18 cellular contexts compared by ENCODE assay signal in genomic region chr10:125802131-125802530, GRCh38. TPM values are rescaled to one million over a fixed set of nuclear protein-coding genes. Genes with fewer than 3 reads are reported as not detected.
DNase-seq lines count a peak whose midpoint lies in the region; ATAC-seq and TF ChIP-seq lines count a peak whose summit lies in the region.
"Had no signal": no experiment of that assay in that cellular context is flagged by ENCODE, and none has a peak within 500 bp of the region (broad histone marks: within the 10 kb centered on the region; RNA-seq: fewer than 3 reads in every experiment).

No MANE protein-coding gene starts in this region.

- peak overlapping the region; percentile 75 for H3K4me2 ChIP-seq in BLaER1
- H3K4me2 ChIP-seq: GM23338 had no signal

- H3K36me3 ChIP-seq in BLaER1 (peaks cover 74% of the 10 kb centered on the region), thyroid gland (peaks cover 10 to 25% of the 10 kb centered on the region in 2 donors)

- no peak overlapping the region for H3K27ac Mint-ChIP-seq in progenitor cell of endocrine pancreas
- H3K27ac Mint-ChIP-seq: CD8-positive, alpha-beta T cell; GM23338; IgD-negative memory B cell had no signal

- H3K4me1 Mint-ChIP-seq in progenitor cell of endocrine pancreas (ENCODE audit: low read depth): peaks cover 17% of the 10 kb centered on the region
- H3K4me1 Mint-ChIP-seq: CD14-positive monocyte had no signal

- H3K9ac ChIP-seq in BLaER1: no peak overlapping the region

- no peaks in the 10 kb centered on the region for H3K9me3 Mint-ChIP-seq in progenitor cell of endocrine pancreas (ENCODE audit: low read depth)
- H3K9me3 Mint-ChIP-seq: CD14-positive monocyte; CD8-positive, alpha-beta T cell; GM23338; IgD-negative memory B cell had no signal

- H3K4me1 ChIP-seq in BLaER1: peaks cover 48% of the 10 kb centered on the region
- H3K4me1 ChIP-seq in thyroid gland: no peaks in the 10 kb centered on the region

- no peak overlapping the region for H3K4me3 Mint-ChIP-seq in progenitor cell of endocrine pancreas (ENCODE audit: low read depth)
- H3K4me3 Mint-ChIP-seq: CD14-positive monocyte; CD8-positive, alpha-beta T cell; GM23338; IgD-negative memory B cell had no signal

- peaks cover 8% of the 10 kb centered on the region for H3K36me3 Mint-ChIP-seq in progenitor cell of endocrine pancreas (ENCODE audit: insufficient read depth)

- intact Hi-C loops in thyroid gland (cut with DNase I): no loop called here

- no peaks in the 10 kb centered on the region for H3K27me3 Mint-ChIP-seq in progenitor cell of endocrine pancreas
- H3K27me3 Mint-ChIP-seq: IgD-negative memory B cell had no signal

- TF ChIP-seq POLR2A in thyroid gland (IDR thresholded peaks at IDR 0.05): no peak

- no peak for ATAC-seq in GM18511 (IDR thresholded peaks at IDR 0.05; ENCODE audit: unreplicated experiment)
- ATAC-seq: CD8-positive, alpha-beta T cell; GM23338 had no signal

- no peak overlapping the region for H3K4me3 ChIP-seq in BLaER1
- H3K4me3 ChIP-seq in epithelial cell of proximal tubule (ENCODE audit: low read depth, low read length): no peak overlapping the region
- no peak overlapping the region for H3K4me3 ChIP-seq in thyroid gland (replicated peaks in 1 of 3)
- H3K4me3 ChIP-seq: GM23338 had no signal

- TF ChIP-seq CTCF in epithelial cell of proximal tubule (conservative IDR thresholded peaks at IDR 0.05; ENCODE audit: low read depth, low read length) (peak; percentile 20), thyroid gland (IDR thresholded peaks at IDR 0.05) (no peak), progenitor cell of endocrine pancreas (IDR thresholded peaks at IDR 0.05; ENCODE audit: unreplicated experiment) (no peak)

- no peaks in the 10 kb centered on the region for H3K27me3 ChIP-seq in BLaER1
- H3K27me3 ChIP-seq in thyroid gland: no peaks in the 10 kb centered on the region

- H3K9me3 ChIP-seq in BLaER1 (peaks cover 10% of the 10 kb centered on the region; the same call in 1 of the 2 replicates), thyroid gland (no peaks in the 10 kb centered on the region)

- DNase-seq in HK-2 (ENCODE audit: unreplicated experiment) (peak; percentile 48), epithelial cell of proximal tubule (ENCODE audit: low read depth) (no peak), thyroid gland (peak; percentile 21 to 41), progenitor cell of endocrine pancreas (ENCODE audit: low spot score, unreplicated experiment) (no peak), EL (no peak)
- DNase-seq: ACHN; CD8-positive, alpha-beta T cell; COR-L47; DMS153; H7; KG1 had no signal

- WGBS in thyroid gland, 2 donors: 37 to 50% methylated on average over 5 of the region's 5 CpGs

- H4K20me1 ChIP-seq in BLaER1: no peaks in the 10 kb centered on the region

- H3K27ac ChIP-seq in BLaER1: peak overlapping the region; percentile 14
- peak overlapping the region in 1 of 3 donors; percentile 17 for H3K27ac ChIP-seq in thyroid gland

RNA-seq across cellular contexts. Expression of gene UROS, which starts 20.9 kb away (rescaled TPM):
- total RNA-seq in epithelial cell of proximal tubule: 56.8 and 56.9 TPM in 2 replicates
- 10 to 100 TPM; 54.4 to 74.3 (median 69.6) TPM for total RNA-seq in thyroid gland
- 45.0 and 47.8 TPM in 2 replicates for total RNA-seq in progenitor cell of endocrine pancreas

RNA-seq across cellular contexts. Expression of gene BCCIP, which starts 21.2 kb away (rescaled TPM):
- total RNA-seq in epithelial cell of proximal tubule (57.2 and 75.5 TPM in 2 replicates), thyroid gland (10 to 100 TPM; 38.6 to 52.1 (median 42.3) TPM), progenitor cell of endocrine pancreas (69.8 and 70.4 TPM in 2 replicates)

RNA-seq across cellular contexts. Expression of gene MMP21, which starts 26.5 kb away (rescaled TPM):
- 0.06 TPM in 1 of 2 replicates, not detected in the other for total RNA-seq in epithelial cell of proximal tubule
- total RNA-seq in thyroid gland: under 1 TPM in 1 of 4 donors, not detected in 3; 0.67 TPM
- not detected in 2 replicates for total RNA-seq in progenitor cell of endocrine pancreas
- total RNA-seq: A172, GM23338, H7, HT1080 had no signal

Comparison
In these comparisons a context has a peak if more than half of its experiments do, and no peak if none do; other contexts are left out.
1. DNase-seq: peak in HK-2 (single experiment) and thyroid gland (2 of 2); none in epithelial cell of proximal tubule (single experiment), progenitor cell of endocrine pancreas (single experiment) and EL (single experiment).